In the genomic region with DNA sequence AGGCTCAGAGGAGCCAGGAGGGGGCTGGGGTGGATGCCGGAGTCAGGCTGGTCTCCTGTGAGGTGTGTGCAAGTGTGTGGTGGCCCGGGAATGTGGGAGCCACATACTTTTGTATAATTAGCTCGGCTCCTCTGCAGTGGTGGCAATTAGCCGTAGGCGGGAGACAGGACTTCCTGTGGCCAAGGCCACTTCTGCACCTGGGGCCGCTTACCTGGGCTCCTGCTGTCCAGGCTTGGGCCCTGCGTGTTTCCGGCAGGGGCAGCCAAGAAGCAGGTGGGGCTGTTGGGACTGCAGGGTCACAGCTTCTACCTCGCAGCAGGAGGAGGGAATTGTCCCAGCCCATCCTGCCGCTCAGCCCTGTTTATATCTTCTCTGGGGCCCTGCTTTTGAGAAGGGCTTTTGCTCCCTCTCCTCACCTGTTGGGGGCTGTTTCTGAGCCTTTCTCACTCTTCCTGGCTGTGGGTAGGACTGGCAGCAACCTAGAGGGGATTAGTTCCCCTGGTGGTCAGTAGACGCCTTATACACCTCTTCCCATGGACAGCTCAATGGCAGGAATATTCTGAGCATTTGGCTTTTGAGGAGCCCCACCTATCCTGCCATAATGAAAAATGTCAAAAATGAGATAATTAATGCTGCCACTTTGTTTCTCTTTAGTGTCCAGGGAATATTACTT, we compare ENCODE assay signal across 19 cellular contexts.
DNase-seq lines count a peak whose midpoint lies in the region; ATAC-seq and TF ChIP-seq lines count a peak whose summit lies in the region.
"Had no signal": no experiment of that assay in that cellular context is flagged by ENCODE, and none has a peak within 500 bp of the region (broad histone marks: within the 10 kb centered on the region; RNA-seq: fewer than 3 reads in every experiment).

No MANE protein-coding gene starts in this region.

- DNase-seq in T47D (ENCODE audit: low read depth in 1 of 2, low spot score in 1 of 2) (peak; percentile 23 to 87), mammary epithelial cell (no peak), NCI-H748 treated with DMSO at 0.1 percent for 48 hours (lab: John Stamatoyannopoulos, UW) (peak; percentile 56), endodermal cell (peak; percentile 66), T-helper 2 cell (no peak), T-cell (no peak), MM.1S (no peak)
- DNase-seq: activated CD4-positive, alpha-beta T cell treated with anti-CD3 and anti-CD28 coated beads for 4 hours; activated naive CD8-positive, alpha-beta T cell treated with anti-CD3 and anti-CD28 coated beads, Interleukin-2, amount 10 ng/mL, durations not matched to agents 7 days and 5 days; central memory CD4-positive, alpha-beta T cell; Kasumi-1; midbrain; Peyer's patch; stimulated activated naive CD8-positive, alpha-beta T cell treated with anti-CD3 and anti-CD28 coated beads, Interleukin-15, amount 100 ng/mL, for 72 hours; uterus had no signal

- H3K36me3 ChIP-seq in mammary epithelial cell (ENCODE audit: insufficient read depth, low read length) (no peaks in the 10 kb centered on the region), endodermal cell (ENCODE audit: control insufficient read depth, insufficient read depth, low read length) (no peaks in the 10 kb centered on the region), MM.1S (replicated peaks; ENCODE audit: insufficient read depth, low read length) (no peaks in the 10 kb centered on the region)
- H3K36me3 ChIP-seq: gastroesophageal sphincter, Peyer's patch, uterus had no signal

- H3K27me3 ChIP-seq in mammary epithelial cell (ENCODE audit: insufficient read depth, low read length): no peaks in the 10 kb centered on the region
- no peaks in the 10 kb centered on the region for H3K27me3 ChIP-seq in endodermal cell (ENCODE audit: control insufficient read depth, insufficient read depth, low read length, poor library complexity, severe bottlenecking)
- H3K27me3 ChIP-seq in MM.1S (replicated peaks; ENCODE audit: insufficient read depth, low read length): no peaks in the 10 kb centered on the region
- H3K27me3 ChIP-seq: gastroesophageal sphincter, Peyer's patch, uterus had no signal

- H3K9me3 ChIP-seq in mammary epithelial cell (replicated peaks; ENCODE audit: insufficient read depth, low read length) (no peaks in the 10 kb centered on the region), endodermal cell (ENCODE audit: control insufficient read depth, low read length) (no peaks in the 10 kb centered on the region), MM.1S (replicated peaks; ENCODE audit: insufficient read depth, low read length) (no peaks in the 10 kb centered on the region)
- H3K9me3 ChIP-seq: gastroesophageal sphincter, uterus had no signal

- CTCF ChIA-PET in mammary epithelial cell (lab: Charles Lee; ENCODE audit: low non-redundant PET) (no interaction called here), T-cell (lab: Charles Lee) (no interaction called here)

- no peaks in the 10 kb centered on the region for H3K36me3 Mint-ChIP-seq in endodermal cell (ENCODE audit: low read depth)
- H3K36me3 Mint-ChIP-seq in T-cell: no peaks in the 10 kb centered on the region
- H3K36me3 Mint-ChIP-seq: activated naive CD8-positive, alpha-beta T cell treated with anti-CD3 and anti-CD28 coated beads, Interleukin-2, amount 10 ng/mL, durations not matched to agents 7 days and 5 days had no signal

- dilution Hi-C loops in mammary epithelial cell (cut with HindIII; ENCODE audit: low sequenced_read_pairs): no loop called here

- peaks cover 14% of the 10 kb centered on the region for H3K4me1 Mint-ChIP-seq in endodermal cell
- H3K4me1 Mint-ChIP-seq in T-cell: no peaks in the 10 kb centered on the region
- H3K4me1 Mint-ChIP-seq: activated naive CD8-positive, alpha-beta T cell treated with anti-CD3 and anti-CD28 coated beads, Interleukin-2, amount 10 ng/mL, durations not matched to agents 7 days and 5 days; stimulated activated naive CD8-positive, alpha-beta T cell treated with anti-CD3 and anti-CD28 coated beads, Interleukin-15, amount 100 ng/mL, for 72 hours had no signal

- H3K4me3 Mint-ChIP-seq in endodermal cell (no peak overlapping the region), T-cell (no peak overlapping the region)
- H3K4me3 Mint-ChIP-seq: activated naive CD8-positive, alpha-beta T cell treated with anti-CD3 and anti-CD28 coated beads, Interleukin-2, amount 10 ng/mL, durations not matched to agents 7 days and 5 days; stimulated activated naive CD8-positive, alpha-beta T cell treated with anti-CD3 and anti-CD28 coated beads, Interleukin-15, amount 100 ng/mL, for 72 hours had no signal

- H3K4me2 ChIP-seq in mammary epithelial cell (ENCODE audit: insufficient read depth, low read depth, low read length): no peak overlapping the region
- H3K4me2 ChIP-seq in MM.1S (ENCODE audit: low read depth, low read length): no peak overlapping the region
- H3K4me2 ChIP-seq: smooth muscle cell had no signal

- POLR2A ChIA-PET in T-cell (lab: Charles Lee): no interaction called here

- intact Hi-C loops in mammary epithelial cell (cut with micrococcal nuclease): no loop called here

- H3K4me1 ChIP-seq in mammary epithelial cell (ENCODE audit: insufficient read depth, low read length) (no peaks in the 10 kb centered on the region), endodermal cell (ENCODE audit: control insufficient read depth, insufficient read depth, low read length) (peaks cover 3% of the 10 kb centered on the region), MM.1S (ENCODE audit: low read length) (no peaks in the 10 kb centered on the region)
- H3K4me1 ChIP-seq: gastroesophageal sphincter, Peyer's patch, uterus had no signal

- 36% methylated on average over 8 of the region's 11 CpGs for WGBS in mammary epithelial cell (ENCODE audit: low coverage, missing lambda C conversion rate)
- WGBS in endodermal cell (ENCODE audit: insufficient coverage in 1 of 2, insufficient read length in 1 of 2), 2 experiments: 84 to 87% methylated on average over 4 to 11 of the region's 11 CpGs

- H3K9me3 Mint-ChIP-seq in endodermal cell (no peaks in the 10 kb centered on the region), T-cell (no peaks in the 10 kb centered on the region)
- H3K9me3 Mint-ChIP-seq: activated naive CD8-positive, alpha-beta T cell treated with anti-CD3 and anti-CD28 coated beads, Interleukin-2, amount 10 ng/mL, durations not matched to agents 7 days and 5 days; stimulated activated naive CD8-positive, alpha-beta T cell treated with anti-CD3 and anti-CD28 coated beads, Interleukin-15, amount 100 ng/mL, for 72 hours had no signal

- BruUV-seq in mammary epithelial cell (replicated peaks; lab: Mats Ljungman, UMichigan): no TSS peak

- H3F3A ChIP-seq in MM.1S (ENCODE audit: insufficient read depth, low read length): no peaks in the 10 kb centered on the region

- TF ChIP-seq CTCF in mammary epithelial cell (conservative IDR thresholded peaks at IDR 0.05 in 1 of 2, IDR thresholded peaks at IDR 0.05 in 1 of 2; ENCODE audit: extremely low read depth in 1 of 2, insufficient read depth in 1 of 2, low read depth in 1 of 2, low read length in 2 of 2): no peak
- peak; percentile 74 for TF ChIP-seq CTCF in endodermal cell (conservative IDR thresholded peaks at IDR 0.05)
- TF ChIP-seq CTCF in MM.1S (IDR thresholded peaks at IDR 0.05; ENCODE audit: low read length): no peak

- no peaks in the 10 kb centered on the region for H3K9me2 ChIP-seq in MM.1S (replicated peaks; ENCODE audit: insufficient read depth, low read length)

- H3K9ac ChIP-seq in mammary epithelial cell (ENCODE audit: insufficient read depth, low read length): no peak overlapping the region
- H3K9ac ChIP-seq in endodermal cell (ENCODE audit: extremely low read depth, low read length, poor library complexity, severe bottlenecking): no peak overlapping the region
- no peak overlapping the region for H3K9ac ChIP-seq in MM.1S (ENCODE audit: low read length)

- H3K27me3 Mint-ChIP-seq in endodermal cell (ENCODE audit: insufficient read depth) (peaks cover 6% of the 10 kb centered on the region), T-cell (peaks cover 0 to 18% of the 10 kb centered on the region in 2 donors)

- H3K27ac Mint-ChIP-seq in endodermal cell: no peak overlapping the region
- H3K27ac Mint-ChIP-seq in T-cell: no peak overlapping the region
- H3K27ac Mint-ChIP-seq: activated naive CD8-positive, alpha-beta T cell treated with anti-CD3 and anti-CD28 coated beads, Interleukin-2, amount 10 ng/mL, durations not matched to agents 7 days and 5 days had no signal

- H3K79me2 ChIP-seq in mammary epithelial cell (ENCODE audit: insufficient read depth, low read length) (no peaks in the 10 kb centered on the region), MM.1S (ENCODE audit: low read length) (no peaks in the 10 kb centered on the region)

- in situ Hi-C loops in T47D (cut with HindIII; ENCODE audit: low pct_unique_long_range_greater_than_20kb, low sequenced_read_pairs) (no loop called here), mammary epithelial cell (cut with MboI; ENCODE audit: low sequenced_read_pairs in 2 of 2) (loop anchor here in 1 of 2 donors (25.0 kb wide), 2 partner anchors 142 to 267 kb away; partner anchors contain the start of genes PCBD2 and PITX1)

- no peak for ATAC-seq in HG02798 (IDR thresholded peaks at IDR 0.05; ENCODE audit: poor library complexity, unreplicated experiment)
- no peak for ATAC-seq in T-cell (replicated peaks in 1 of 4)
- ATAC-seq: gastroesophageal sphincter; stimulated activated naive CD8-positive, alpha-beta T cell treated with anti-CD3 and anti-CD28 coated beads, Interleukin-15, amount 100 ng/mL, for 72 hours had no signal

- H3K27ac ChIP-seq in mammary epithelial cell (ENCODE audit: insufficient read depth, low read depth, low read length) (no peak overlapping the region), endodermal cell (ENCODE audit: low read depth, low read length) (no peak overlapping the region), MM.1S (ENCODE audit: low read length) (no peak overlapping the region)
- H3K27ac ChIP-seq: gastroesophageal sphincter, HL-60, Peyer's patch, uterus had no signal

- H2AFZ ChIP-seq in mammary epithelial cell (ENCODE audit: low read depth, low read length) (no peak overlapping the region), MM.1S (ENCODE audit: low read length) (no peak overlapping the region)

- H4K20me1 ChIP-seq in mammary epithelial cell (ENCODE audit: insufficient read depth, low read length) (no peaks in the 10 kb centered on the region), MM.1S (ENCODE audit: insufficient read depth, low read length) (no peaks in the 10 kb centered on the region)

- H3K4me3 ChIP-seq in mammary epithelial cell (replicated peaks in 1 of 3; ENCODE audit: insufficient read depth in 1 of 3, low read depth in 2 of 3, low read length in 3 of 3) (no peak overlapping the region), endodermal cell (ENCODE audit: low read length) (no peak overlapping the region), MM.1S (ENCODE audit: low read length) (no peak overlapping the region)
- H3K4me3 ChIP-seq: gastroesophageal sphincter, Peyer's patch, smooth muscle cell, uterus had no signal

Comparison
In these comparisons a context has a peak if more than half of its experiments do, and no peak if none do; other contexts are left out.
1. DNase-seq: peak in T47D (2 of 2), NCI-H748 treated with DMSO at 0.1 percent for 48 hours (single experiment) and endodermal cell (single experiment); none in mammary epithelial cell (single experiment), T-helper 2 cell (0 of 5), T-cell (0 of 34) and MM.1S (single experiment).